Comparison of ENCODE assay signal across 1 cellular context in genomic region chr1:173580081-173580480, GRCh38.
TF ChIP-seq lines count a peak whose summit lies in the region.

No MANE protein-coding gene starts in this region.

TF ChIP-seq in WTC11, 78 proteins besides CTCF, POLR2A, EP300 and RAD21 (continued from another document):
- TF ChIP-seq ATF1 (CRISPR knock-in tag; IDR thresholded peaks at IDR 0.05) (no peak), JAZF1 (CRISPR knock-in tag; IDR thresholded peaks at IDR 0.05) (no peak), ZNF396 (CRISPR knock-in tag; IDR thresholded peaks at IDR 0.05; ENCODE audit: borderline replicate concordance) (no peak), ATF3 (CRISPR knock-in tag; conservative IDR thresholded peaks at IDR 0.05) (no peak), USF1 (CRISPR knock-in tag; IDR thresholded peaks at IDR 0.05) (no peak), ESRRA (CRISPR knock-in tag; IDR thresholded peaks at IDR 0.05; ENCODE audit: borderline replicate concordance) (no peak)
